8 cellular contexts compared by ENCODE assay signal in the genomic region with DNA sequence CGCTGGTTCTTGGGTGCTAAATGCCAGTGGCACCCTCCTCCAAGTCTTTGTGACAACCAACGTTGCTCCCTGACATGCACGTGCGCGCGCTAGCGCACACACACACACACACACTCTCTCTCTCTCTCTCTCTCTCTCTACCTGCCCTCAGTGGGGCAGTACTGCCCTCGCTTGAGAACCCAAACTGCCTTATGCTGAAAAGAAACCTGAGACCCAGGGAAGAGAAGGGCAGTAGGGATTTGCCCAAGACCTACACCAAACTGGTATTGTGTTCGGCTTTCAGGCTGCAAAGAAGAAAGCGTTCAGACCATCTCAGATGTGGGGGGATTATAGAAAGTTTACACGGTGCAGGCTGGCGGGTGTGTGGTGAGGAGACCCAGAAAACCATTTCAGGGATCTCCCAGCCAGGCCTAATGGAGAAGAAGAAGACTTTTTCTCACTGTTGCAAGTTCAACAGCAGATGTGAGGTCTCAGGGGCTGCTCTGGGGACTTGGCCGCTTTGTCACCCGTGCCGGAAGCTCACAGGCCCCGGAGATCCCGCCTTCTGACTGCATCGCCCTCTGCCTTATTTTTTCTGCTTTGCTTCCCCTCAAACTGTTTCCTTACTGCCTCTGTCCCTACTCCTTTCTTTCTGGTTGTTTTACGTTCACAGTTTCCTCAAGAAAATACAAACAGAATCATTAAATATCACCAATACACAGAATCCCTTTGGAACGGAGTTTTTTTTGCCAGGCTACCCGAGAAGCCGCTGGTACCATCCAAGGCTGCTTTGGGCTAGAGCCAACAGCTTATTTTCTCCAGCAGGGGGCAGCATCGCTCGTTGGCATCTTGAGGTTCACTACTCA.
DNase-seq lines count a peak whose midpoint lies in the region; ATAC-seq and TF ChIP-seq lines count a peak whose summit lies in the region.

No MANE protein-coding gene starts in this region.

- H3K36me3 ChIP-seq in lower lobe of right lung = no peaks in the 10 kb centered on the region

- H3K4me3 ChIP-seq in coronary artery (peak overlapping the region; percentile 63), lower lobe of right lung (peak overlapping the region; percentile 45)

- TF ChIP-seq CTCF in coronary artery (IDR thresholded peaks at IDR 0.05) (peak; percentile 45), lower lobe of right lung (IDR thresholded peaks at IDR 0.05) (peak; percentile 82)

- ATAC-seq in GM18907 (IDR thresholded peaks at IDR 0.05; ENCODE audit: unreplicated experiment) (peak; percentile 83), HG03139 (IDR thresholded peaks at IDR 0.05; ENCODE audit: unreplicated experiment) (peak; percentile 80), lower lobe of right lung (peak; percentile 79 to 84)

- DNase-seq in AG20443 (ENCODE audit: low spot score) = peak; percentile 67
- peak; percentile 84 for DNase-seq in NCI-H2196 (lab: John Stamatoyannopoulos, UW; ENCODE audit: unreplicated experiment)
- peak; percentile 73 for DNase-seq in activated CD4-positive, CD25-positive, alpha-beta regulatory T cell treated with anti-CD3 and anti-CD28 coated beads, Interleukin-2, amount 50 U/mL, for 72 hours
- no peak for DNase-seq in coronary artery (ENCODE audit: low spot score)
- peak; percentile 68 for DNase-seq in lower lobe of right lung
- DNase-seq in stimulated activated CD4-positive, alpha-beta T cell treated with anti-CD3 and anti-CD28 coated beads, TNF-alpha, amount 100 ng/mL, for 24 hours (ENCODE audit: low read depth in 3 of 3) = peak; percentile 65 to 79 (median 67)

- H3K4me1 ChIP-seq in lower lobe of right lung = peaks cover 18% of the 10 kb centered on the region

- no peaks in the 10 kb centered on the region for H3K9me3 ChIP-seq in lower lobe of right lung

- peaks cover 18% of the 10 kb centered on the region for H3K27me3 ChIP-seq in lower lobe of right lung (ENCODE audit: low read depth)

- intact Hi-C loops in lower lobe of right lung (cut with DNase I) = no loop called here

- H3K27ac ChIP-seq in coronary artery = no peak overlapping the region
- no peak overlapping the region for H3K27ac ChIP-seq in lower lobe of right lung
